Comparison of ENCODE assay signal across 1 cellular context in the genomic region with DNA sequence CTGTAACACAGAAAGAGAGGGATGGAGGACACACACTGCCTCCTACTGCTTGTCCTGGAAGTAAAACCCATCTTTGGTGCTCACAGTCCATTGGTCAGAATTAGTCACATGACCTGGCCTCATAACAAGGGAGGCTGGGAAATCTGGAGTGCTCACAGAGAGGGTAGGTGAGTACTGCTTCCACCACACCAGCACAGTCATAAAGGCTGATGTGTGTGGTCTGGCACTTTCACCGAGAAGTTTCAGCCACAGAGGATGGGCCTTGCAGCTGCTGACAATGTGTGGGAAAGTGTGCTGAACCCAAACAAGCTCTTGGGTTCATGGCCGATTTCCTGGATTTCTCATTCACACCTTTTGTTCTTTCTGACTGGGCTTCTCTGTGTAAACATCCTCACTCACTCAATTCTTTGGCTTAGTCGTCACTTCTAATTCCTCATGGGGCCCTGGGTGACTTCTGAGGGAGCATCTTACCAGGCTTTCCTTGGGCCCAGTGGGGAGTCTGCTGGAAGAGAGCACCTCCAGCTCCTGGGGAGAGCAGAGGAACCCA.
A peak's percentile ranks its signal among the peaks of the same experiment; 100 is the strongest.
TF ChIP-seq lines count a peak whose summit lies in the region.

No MANE protein-coding gene starts in this region.

TF ChIP-seq in GM12878, 131 proteins besides CTCF, POLR2A, EP300 and RAD21 (continued from another document):
- TF ChIP-seq, protein P1, sequence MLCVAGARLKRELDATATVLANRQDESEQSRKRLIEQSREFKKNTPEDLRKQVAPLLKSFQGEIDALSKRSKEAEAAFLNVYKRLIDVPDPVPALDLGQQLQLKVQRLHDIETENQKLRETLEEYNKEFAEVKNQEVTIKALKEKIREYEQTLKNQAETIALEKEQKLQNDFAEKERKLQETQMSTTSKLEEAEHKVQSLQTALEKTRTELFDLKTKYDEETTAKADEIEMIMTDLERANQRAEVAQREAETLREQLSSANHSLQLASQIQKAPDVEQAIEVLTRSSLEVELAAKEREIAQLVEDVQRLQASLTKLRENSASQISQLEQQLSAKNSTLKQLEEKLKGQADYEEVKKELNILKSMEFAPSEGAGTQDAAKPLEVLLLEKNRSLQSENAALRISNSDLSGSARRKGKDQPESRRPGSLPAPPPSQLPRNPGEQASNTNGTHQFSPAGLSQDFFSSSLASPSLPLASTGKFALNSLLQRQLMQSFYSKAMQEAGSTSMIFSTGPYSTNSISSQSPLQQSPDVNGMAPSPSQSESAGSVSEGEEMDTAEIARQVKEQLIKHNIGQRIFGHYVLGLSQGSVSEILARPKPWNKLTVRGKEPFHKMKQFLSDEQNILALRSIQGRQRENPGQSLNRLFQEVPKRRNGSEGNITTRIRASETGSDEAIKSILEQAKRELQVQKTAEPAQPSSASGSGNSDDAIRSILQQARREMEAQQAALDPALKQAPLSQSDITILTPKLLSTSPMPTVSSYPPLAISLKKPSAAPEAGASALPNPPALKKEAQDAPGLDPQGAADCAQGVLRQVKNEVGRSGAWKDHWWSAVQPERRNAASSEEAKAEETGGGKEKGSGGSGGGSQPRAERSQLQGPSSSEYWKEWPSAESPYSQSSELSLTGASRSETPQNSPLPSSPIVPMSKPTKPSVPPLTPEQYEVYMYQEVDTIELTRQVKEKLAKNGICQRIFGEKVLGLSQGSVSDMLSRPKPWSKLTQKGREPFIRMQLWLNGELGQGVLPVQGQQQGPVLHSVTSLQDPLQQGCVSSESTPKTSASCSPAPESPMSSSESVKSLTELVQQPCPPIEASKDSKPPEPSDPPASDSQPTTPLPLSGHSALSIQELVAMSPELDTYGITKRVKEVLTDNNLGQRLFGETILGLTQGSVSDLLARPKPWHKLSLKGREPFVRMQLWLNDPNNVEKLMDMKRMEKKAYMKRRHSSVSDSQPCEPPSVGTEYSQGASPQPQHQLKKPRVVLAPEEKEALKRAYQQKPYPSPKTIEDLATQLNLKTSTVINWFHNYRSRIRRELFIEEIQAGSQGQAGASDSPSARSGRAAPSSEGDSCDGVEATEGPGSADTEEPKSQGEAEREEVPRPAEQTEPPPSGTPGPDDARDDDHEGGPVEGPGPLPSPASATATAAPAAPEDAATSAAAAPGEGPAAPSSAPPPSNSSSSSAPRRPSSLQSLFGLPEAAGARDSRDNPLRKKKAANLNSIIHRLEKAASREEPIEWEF (IDR thresholded peaks at IDR 0.05; ENCODE audit: insufficient replicate concordance, low read depth, low read length), result no peak
- TF ChIP-seq KAT2A (conservative IDR thresholded peaks at IDR 0.05; ENCODE audit: control insufficient read depth, low read depth, low read length) (no peak), ZNF207 (IDR thresholded peaks at IDR 0.05; ENCODE audit: borderline replicate concordance) (no peak), SUPT20H (IDR thresholded peaks at IDR 0.05; ENCODE audit: borderline replicate concordance, control insufficient read depth, low read depth, low read length) (no peak), SIN3A (IDR thresholded peaks at IDR 0.05; ENCODE audit: low read depth, low read length) (no peak), BHLHE40 (IDR thresholded peaks at IDR 0.05; ENCODE audit: borderline replicate concordance in 1 of 2, low read depth in 2 of 2, low read length in 1 of 2) (peak; percentile 78 to 82), POU2F2 (IDR thresholded peaks at IDR 0.05; ENCODE audit: borderline replicate concordance, low read depth, low read length) (peak; percentile 80; the same call in 2 of the 3 replicates), SREBF1 (IDR thresholded peaks at IDR 0.05; ENCODE audit: low read length) (no peak), CREB1 (IDR thresholded peaks at IDR 0.05; ENCODE audit: low read depth) (0 out of 2 replicates have a peak, but pooled peaks have one; percentile 41), IKZF2 (IDR thresholded peaks at IDR 0.05) (peak; percentile 87 to 91), ZZZ3 (IDR thresholded peaks at IDR 0.05; ENCODE audit: control insufficient read depth, insufficient read length, low read depth) (no peak), IRF4 (IDR thresholded peaks at IDR 0.05; ENCODE audit: low read depth, low read length) (peak; percentile 99), KDM1A (IDR thresholded peaks at IDR 0.05; ENCODE audit: borderline replicate concordance) (no peak), SP1 (IDR thresholded peaks at IDR 0.05; ENCODE audit: low read depth, low read length) (peak; percentile 51), CBFB (IDR thresholded peaks at IDR 0.05; ENCODE audit: low read depth) (peak; percentile 87), FOS (IDR thresholded peaks at IDR 0.05; ENCODE audit: borderline replicate concordance, extremely low read depth, insufficient read length) (no peak), POLR2AphosphoS5 (IDR thresholded peaks at IDR 0.05; ENCODE audit: low read length) (no peak), ZNF217 (IDR thresholded peaks at IDR 0.05) (no peak; the same call in 1 of the 2 replicates), RBBP5 (conservative IDR thresholded peaks at IDR 0.05) (no peak)
- TF ChIP-seq, protein P2, sequence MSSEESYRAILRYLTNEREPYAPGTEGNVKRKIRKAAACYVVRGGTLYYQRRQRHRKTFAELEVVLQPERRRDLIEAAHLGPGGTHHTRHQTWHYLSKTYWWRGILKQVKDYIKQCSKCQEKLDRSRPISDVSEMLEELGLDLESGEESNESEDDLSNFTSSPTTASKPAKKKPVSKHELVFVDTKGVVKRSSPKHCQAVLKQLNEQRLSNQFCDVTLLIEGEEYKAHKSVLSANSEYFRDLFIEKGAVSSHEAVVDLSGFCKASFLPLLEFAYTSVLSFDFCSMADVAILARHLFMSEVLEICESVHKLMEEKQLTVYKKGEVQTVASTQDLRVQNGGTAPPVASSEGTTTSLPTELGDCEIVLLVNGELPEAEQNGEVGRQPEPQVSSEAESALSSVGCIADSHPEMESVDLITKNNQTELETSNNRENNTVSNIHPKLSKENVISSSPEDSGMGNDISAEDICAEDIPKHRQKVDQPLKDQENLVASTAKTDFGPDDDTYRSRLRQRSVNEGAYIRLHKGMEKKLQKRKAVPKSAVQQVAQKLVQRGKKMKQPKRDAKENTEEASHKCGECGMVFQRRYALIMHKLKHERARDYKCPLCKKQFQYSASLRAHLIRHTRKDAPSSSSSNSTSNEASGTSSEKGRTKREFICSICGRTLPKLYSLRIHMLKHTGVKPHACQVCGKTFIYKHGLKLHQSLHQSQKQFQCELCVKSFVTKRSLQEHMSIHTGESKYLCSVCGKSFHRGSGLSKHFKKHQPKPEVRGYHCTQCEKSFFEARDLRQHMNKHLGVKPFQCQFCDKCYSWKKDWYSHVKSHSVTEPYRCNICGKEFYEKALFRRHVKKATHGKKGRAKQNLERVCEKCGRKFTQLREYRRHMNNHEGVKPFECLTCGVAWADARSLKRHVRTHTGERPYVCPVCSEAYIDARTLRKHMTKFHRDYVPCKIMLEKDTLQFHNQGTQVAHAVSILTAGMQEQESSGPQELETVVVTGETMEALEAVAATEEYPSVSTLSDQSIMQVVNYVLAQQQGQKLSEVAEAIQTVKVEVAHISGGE (CRISPR knock-in tag; IDR thresholded peaks at IDR 0.05), result no peak
- TF ChIP-seq, protein P3, sequence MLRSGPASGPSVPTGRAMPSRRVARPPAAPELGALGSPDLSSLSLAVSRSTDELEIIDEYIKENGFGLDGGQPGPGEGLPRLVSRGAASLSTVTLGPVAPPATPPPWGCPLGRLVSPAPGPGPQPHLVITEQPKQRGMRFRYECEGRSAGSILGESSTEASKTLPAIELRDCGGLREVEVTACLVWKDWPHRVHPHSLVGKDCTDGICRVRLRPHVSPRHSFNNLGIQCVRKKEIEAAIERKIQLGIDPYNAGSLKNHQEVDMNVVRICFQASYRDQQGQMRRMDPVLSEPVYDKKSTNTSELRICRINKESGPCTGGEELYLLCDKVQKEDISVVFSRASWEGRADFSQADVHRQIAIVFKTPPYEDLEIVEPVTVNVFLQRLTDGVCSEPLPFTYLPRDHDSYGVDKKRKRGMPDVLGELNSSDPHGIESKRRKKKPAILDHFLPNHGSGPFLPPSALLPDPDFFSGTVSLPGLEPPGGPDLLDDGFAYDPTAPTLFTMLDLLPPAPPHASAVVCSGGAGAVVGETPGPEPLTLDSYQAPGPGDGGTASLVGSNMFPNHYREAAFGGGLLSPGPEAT (IDR thresholded peaks at IDR 0.05; ENCODE audit: low read depth), result peak; percentile 49
- TF ChIP-seq, protein P4, sequence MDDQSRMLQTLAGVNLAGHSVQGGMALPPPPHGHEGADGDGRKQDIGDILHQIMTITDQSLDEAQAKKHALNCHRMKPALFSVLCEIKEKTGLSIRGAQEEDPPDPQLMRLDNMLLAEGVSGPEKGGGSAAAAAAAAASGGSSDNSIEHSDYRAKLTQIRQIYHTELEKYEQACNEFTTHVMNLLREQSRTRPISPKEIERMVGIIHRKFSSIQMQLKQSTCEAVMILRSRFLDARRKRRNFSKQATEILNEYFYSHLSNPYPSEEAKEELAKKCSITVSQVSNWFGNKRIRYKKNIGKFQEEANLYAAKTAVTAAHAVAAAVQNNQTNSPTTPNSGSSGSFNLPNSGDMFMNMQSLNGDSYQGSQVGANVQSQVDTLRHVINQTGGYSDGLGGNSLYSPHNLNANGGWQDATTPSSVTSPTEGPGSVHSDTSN (IDR thresholded peaks at IDR 0.05; ENCODE audit: insufficient replicate concordance, low read depth, low read length), result no peak
